ENCODE assay signal across 8 cellular contexts in genomic region chr3:39106281-39107055, GRCh38.
DNase-seq lines count a peak whose midpoint lies in the region; ATAC-seq and TF ChIP-seq lines count a peak whose summit lies in the region.

No MANE protein-coding gene starts in this region.

- H3K36me3 ChIP-seq in rectal smooth muscle tissue (ENCODE audit: control insufficient read depth, insufficient read depth, low read length) = no peaks in the 10 kb centered on the region

- DNase-seq in foreskin fibroblast (peak; percentile 37 to 63), epidermal melanocyte (ENCODE audit: insufficient read length, low spot score) (no peak), NCI-H128 (lab: John Stamatoyannopoulos, UW; ENCODE audit: unreplicated experiment) (no peak)

- H3K4me3 ChIP-seq in foreskin fibroblast (ENCODE audit: low read depth in 1 of 2, low read length in 2 of 2) (peak overlapping the region; percentile 74 to 93), rectal smooth muscle tissue (ENCODE audit: low read length) (peak overlapping the region; percentile 90)

- ATAC-seq in GM21529 (IDR thresholded peaks at IDR 0.05; ENCODE audit: unreplicated experiment) (peak; percentile 2), GM21447 (IDR thresholded peaks at IDR 0.05; ENCODE audit: unreplicated experiment) (no peak)

- H3K27ac ChIP-seq in 22Rv1 (peak overlapping the region; percentile 80), VCaP (peak overlapping the region; percentile 94), rectal smooth muscle tissue (ENCODE audit: low read depth, low read length) (peak overlapping the region; percentile 82)

- H3K4me1 ChIP-seq in rectal smooth muscle tissue (ENCODE audit: control insufficient read depth, insufficient read depth, low read length) = peaks cover 13% of the 10 kb centered on the region

- H3K9ac ChIP-seq in rectal smooth muscle tissue (ENCODE audit: low read length) = peak overlapping the region; percentile 89

- H3K27me3 ChIP-seq in rectal smooth muscle tissue (ENCODE audit: control insufficient read depth, insufficient read depth, low read length) = no peaks in the 10 kb centered on the region

- TF ChIP-seq CTCF in 22Rv1 (IDR thresholded peaks at IDR 0.05) (no peak), VCaP (conservative IDR thresholded peaks at IDR 0.05) (no peak), foreskin fibroblast (IDR thresholded peaks at IDR 0.05; ENCODE audit: low read depth, low read length) (no peak)

Comparison
In these comparisons a context has a peak if more than half of its experiments do, and no peak if none do; other contexts are left out.
1. DNase-seq: peak in foreskin fibroblast (2 of 2); none in epidermal melanocyte (single experiment) and NCI-H128 (single experiment).
2. Peak in every context shown above with its lines, with median percentiles within 50 percentile points of each other: H3K27ac ChIP-seq.